Comparison of ENCODE assay signal across 1 cellular context in genomic region chr9:112411626-112412027, GRCh38.
TF ChIP-seq lines count a peak whose summit lies in the region.

No MANE protein-coding gene starts in this region.

TF ChIP-seq in HepG2, 621 proteins besides CTCF, POLR2A, EP300 and RAD21:
- TF ChIP-seq, protein P1, sequence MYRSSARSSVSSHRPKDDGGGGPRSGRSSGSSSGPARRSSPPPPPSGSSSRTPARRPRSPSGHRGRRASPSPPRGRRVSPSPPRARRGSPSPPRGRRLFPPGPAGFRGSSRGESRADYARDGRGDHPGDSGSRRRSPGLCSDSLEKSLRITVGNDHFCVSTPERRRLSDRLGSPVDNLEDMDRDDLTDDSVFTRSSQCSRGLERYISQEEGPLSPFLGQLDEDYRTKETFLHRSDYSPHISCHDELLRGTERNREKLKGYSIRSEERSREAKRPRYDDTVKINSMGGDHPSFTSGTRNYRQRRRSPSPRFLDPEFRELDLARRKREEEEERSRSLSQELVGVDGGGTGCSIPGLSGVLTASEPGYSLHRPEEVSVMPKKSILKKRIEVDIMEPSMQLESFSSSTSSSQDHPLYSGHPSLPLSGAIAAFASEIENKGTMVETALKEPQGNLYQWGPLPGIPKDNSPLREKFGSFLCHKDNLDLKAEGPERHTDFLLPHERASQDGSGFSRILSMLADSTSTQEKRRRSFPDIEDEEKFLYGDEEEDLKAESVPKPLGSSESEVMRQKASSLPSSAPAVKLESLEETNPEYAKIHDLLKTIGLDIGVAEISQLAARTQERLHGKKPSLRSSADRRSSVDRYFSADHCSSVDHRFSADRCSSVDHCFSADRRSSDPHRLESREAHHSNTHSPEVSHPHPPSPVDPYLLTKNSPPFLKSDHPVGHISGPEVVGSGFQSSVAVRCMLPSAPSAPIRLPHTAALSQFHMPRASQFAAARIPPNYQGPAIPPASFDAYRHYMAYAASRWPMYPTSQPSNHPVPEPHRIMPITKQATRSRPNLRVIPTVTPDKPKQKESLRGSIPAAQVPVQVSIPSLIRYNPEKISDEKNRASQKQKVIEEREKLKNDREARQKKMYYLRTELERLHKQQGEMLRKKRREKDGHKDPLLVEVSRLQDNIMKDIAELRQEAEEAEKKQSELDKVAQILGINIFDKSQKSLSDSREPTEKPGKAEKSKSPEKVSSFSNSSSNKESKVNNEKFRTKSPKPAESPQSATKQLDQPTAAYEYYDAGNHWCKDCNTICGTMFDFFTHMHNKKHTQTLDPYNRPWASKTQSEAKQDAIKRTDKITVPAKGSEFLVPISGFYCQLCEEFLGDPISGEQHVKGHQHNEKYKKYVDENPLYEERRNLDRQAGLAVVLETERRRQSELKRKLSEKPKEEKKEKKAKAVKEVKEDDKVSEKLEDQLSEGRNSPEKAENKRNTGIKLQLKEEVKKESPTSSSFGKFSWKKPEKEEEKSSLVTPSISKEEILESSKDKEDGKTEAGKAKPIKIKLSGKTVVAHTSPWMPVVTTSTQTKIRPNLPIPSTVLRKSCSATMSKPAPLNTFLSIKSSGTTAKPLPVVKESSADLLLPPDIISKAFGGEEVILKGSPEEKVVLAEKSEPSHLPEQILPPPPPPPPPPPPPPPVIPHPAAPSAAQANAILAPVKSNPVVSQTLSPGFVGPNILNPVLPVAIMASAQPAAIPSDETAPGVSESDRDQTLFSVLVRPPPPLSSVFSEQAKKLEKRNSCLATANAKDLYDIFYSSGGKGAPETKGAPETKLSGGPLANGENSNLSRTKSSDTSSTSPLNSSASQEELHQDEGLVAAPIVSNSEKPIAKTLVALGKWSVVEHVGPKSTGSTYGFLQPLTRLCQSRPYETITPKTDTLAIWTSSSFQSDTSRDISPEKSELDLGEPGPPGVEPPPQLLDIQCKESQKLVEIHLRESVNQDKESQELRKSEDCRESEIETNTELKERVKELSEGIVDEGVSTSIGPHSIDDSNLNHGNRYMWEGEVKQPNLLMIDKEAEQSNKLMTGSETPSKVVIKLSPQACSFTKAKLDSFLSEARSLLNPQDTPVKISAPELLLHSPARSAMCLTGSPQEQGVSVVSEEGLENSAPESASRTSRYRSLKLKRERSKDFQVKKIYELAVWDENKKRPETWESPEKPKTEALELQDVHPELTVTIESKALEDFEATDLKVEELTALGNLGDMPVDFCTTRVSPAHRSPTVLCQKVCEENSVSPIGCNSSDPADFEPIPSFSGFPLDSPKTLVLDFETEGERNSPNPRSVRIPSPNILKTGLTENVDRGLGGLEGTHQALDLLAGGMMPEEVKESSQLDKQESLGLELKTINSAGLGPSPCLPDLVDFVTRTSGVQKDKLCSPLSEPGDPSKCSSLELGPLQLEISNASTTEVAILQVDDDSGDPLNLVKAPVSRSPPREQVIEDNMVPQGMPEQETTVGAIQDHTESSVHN (CRISPR knock-in tag; IDR thresholded peaks at IDR 0.05), result no peak
- TF ChIP-seq NPAS2 (CRISPR knock-in tag; IDR thresholded peaks at IDR 0.05; ENCODE audit: borderline replicate concordance) (no peak), ZBTB7A (CRISPR knock-in tag; IDR thresholded peaks at IDR 0.05) (no peak), PHF20 (CRISPR knock-in tag; IDR thresholded peaks at IDR 0.05) (no peak), RAD51 (IDR thresholded peaks at IDR 0.05; ENCODE audit: borderline replicate concordance) (no peak), ZNF329 (CRISPR knock-in tag; IDR thresholded peaks at IDR 0.05; ENCODE audit: low read depth) (no peak), YEATS4 (CRISPR knock-in tag; IDR thresholded peaks at IDR 0.05; ENCODE audit: borderline replicate concordance) (no peak), ZNF333 (CRISPR knock-in tag; IDR thresholded peaks at IDR 0.05; ENCODE audit: borderline replicate concordance) (no peak), IKZF1 (IDR thresholded peaks at IDR 0.05) (no peak), JARID2 (CRISPR knock-in tag; IDR thresholded peaks at IDR 0.05; ENCODE audit: insufficient replicate concordance) (no peak), GFI1 (CRISPR knock-in tag; IDR thresholded peaks at IDR 0.05; ENCODE audit: borderline replicate concordance) (no peak), CEBPB (IDR thresholded peaks at IDR 0.05; ENCODE audit: borderline replicate concordance, low read depth, low read length) (no peak), ZNF292 (CRISPR knock-in tag; IDR thresholded peaks at IDR 0.05; ENCODE audit: borderline replicate concordance, low read depth) (no peak), ZNF33B (CRISPR knock-in tag; IDR thresholded peaks at IDR 0.05) (no peak)
- TF ChIP-seq, protein P2, sequence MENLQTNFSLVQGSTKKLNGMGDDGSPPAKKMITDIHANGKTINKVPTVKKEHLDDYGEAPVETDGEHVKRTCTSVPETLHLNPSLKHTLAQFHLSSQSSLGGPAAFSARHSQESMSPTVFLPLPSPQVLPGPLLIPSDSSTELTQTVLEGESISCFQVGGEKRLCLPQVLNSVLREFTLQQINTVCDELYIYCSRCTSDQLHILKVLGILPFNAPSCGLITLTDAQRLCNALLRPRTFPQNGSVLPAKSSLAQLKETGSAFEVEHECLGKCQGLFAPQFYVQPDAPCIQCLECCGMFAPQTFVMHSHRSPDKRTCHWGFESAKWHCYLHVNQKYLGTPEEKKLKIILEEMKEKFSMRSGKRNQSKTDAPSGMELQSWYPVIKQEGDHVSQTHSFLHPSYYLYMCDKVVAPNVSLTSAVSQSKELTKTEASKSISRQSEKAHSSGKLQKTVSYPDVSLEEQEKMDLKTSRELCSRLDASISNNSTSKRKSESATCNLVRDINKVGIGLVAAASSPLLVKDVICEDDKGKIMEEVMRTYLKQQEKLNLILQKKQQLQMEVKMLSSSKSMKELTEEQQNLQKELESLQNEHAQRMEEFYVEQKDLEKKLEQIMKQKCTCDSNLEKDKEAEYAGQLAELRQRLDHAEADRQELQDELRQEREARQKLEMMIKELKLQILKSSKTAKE (CRISPR knock-in tag; IDR thresholded peaks at IDR 0.05; ENCODE audit: borderline replicate concordance), result no peak
